8 cellular contexts compared by ENCODE assay signal in the genomic region with DNA sequence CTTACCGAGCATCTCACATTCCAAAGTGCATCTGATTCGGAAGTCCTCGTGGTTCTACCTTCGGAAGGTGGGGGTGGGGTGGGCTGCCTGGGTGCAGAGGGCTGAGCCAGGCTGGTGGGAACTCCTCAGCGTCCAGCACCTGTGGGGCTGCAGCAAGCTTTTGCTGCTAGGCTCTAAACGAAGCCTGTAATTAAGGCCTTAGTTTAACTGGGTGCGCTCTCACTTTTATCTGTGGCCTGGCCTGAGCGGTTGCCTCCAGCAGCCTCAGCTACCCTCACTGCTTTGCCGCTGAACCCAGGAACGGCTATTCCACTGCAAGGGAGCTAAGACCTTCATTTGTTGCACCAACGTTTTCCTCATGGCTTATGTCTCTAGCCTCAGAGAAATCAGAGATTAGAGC. TPM values are rescaled to one million over a fixed set of nuclear protein-coding genes. Genes with fewer than 3 reads are reported as not detected.
DNase-seq lines count a peak whose midpoint lies in the region; ATAC-seq and TF ChIP-seq lines count a peak whose summit lies in the region.

No MANE protein-coding gene starts in this region.

- peak overlapping the region; percentile 60 for H3K9ac ChIP-seq in Loucy (ENCODE audit: low read depth, low read length, poor library complexity, severe bottlenecking)

- no peaks in the 10 kb centered on the region for H3K9me2 ChIP-seq in Loucy (replicated peaks; ENCODE audit: low read depth, low read length)

- no peaks in the 10 kb centered on the region for H3K36me3 Mint-ChIP-seq in naive thymus-derived CD4-positive, alpha-beta T cell

- ATAC-seq in naive thymus-derived CD4-positive, alpha-beta T cell: no peak

- no peaks in the 10 kb centered on the region for H4K20me1 ChIP-seq in Loucy (ENCODE audit: insufficient read depth, low read length, poor library complexity, severe bottlenecking)

- intact Hi-C loops in naive thymus-derived CD4-positive, alpha-beta T cell (cut with micrococcal nuclease): loop anchor here (1.0 kb wide), 3 partner anchors 318 to 1087 kb away; no protein-coding TSS in a partner anchor

- no peaks in the 10 kb centered on the region for H3K36me3 ChIP-seq in ACC112 (ENCODE audit: insufficient read depth, low read length)
- H3K36me3 ChIP-seq in Loucy (ENCODE audit: insufficient read depth, low read length): no peaks in the 10 kb centered on the region
- no peaks in the 10 kb centered on the region for H3K36me3 ChIP-seq in naive thymus-derived CD4-positive, alpha-beta T cell (ENCODE audit: control insufficient read depth in 2 of 3, insufficient read depth in 3 of 3, low read length in 3 of 3)

- peaks cover 3 to 10% (median 8%) of the 10 kb centered on the region in 5 donors for H3K27me3 Mint-ChIP-seq in naive thymus-derived CD4-positive, alpha-beta T cell

- H3K27ac ChIP-seq in ACC112 (ENCODE audit: low read depth, low read length): no peak overlapping the region
- H3K27ac ChIP-seq in coronary artery: peak overlapping the region; percentile 72 to 84
- H3K27ac ChIP-seq in naive thymus-derived CD4-positive, alpha-beta T cell (ENCODE audit: low read depth, low read length): no peak overlapping the region

- DNase-seq in coronary artery (ENCODE audit: low spot score) (peak; percentile 47), COLO668 (lab: John Stamatoyannopoulos, UW; ENCODE audit: unreplicated experiment) (no peak), NCI-H510A treated with DMSO at 0.1 percent for 48 hours (lab: John Stamatoyannopoulos, UW) (no peak), HUDEP-2 (lab: John Stamatoyannopoulos, UW; ENCODE audit: unreplicated experiment in 76 of 76) (no peak)
- DNase-seq in naive thymus-derived CD4-positive, alpha-beta T cell: no peak
- DNase-seq in stimulated activated naive CD4-positive, alpha-beta T cell (lab: John Stamatoyannopoulos, UW): no peak

- H3K4me2 ChIP-seq in Loucy (ENCODE audit: low read depth, low read length, poor library complexity, severe bottlenecking): peak overlapping the region; percentile 88

- no peaks in the 10 kb centered on the region for H3K9me3 Mint-ChIP-seq in naive thymus-derived CD4-positive, alpha-beta T cell

- TF ChIP-seq CTCF in Loucy (conservative IDR thresholded peaks at IDR 0.05; ENCODE audit: low read length): no peak
- TF ChIP-seq CTCF in coronary artery (IDR thresholded peaks at IDR 0.05): no peak

- H3F3A ChIP-seq in Loucy (ENCODE audit: low read depth): no peaks in the 10 kb centered on the region

- H3K27ac Mint-ChIP-seq in naive thymus-derived CD4-positive, alpha-beta T cell: no peak overlapping the region

- H3K4me1 ChIP-seq in ACC112 (ENCODE audit: control insufficient read depth, insufficient read depth, low read length, unreplicated experiment) (peaks cover 6% of the 10 kb centered on the region), Loucy (ENCODE audit: insufficient read depth, low read length, poor library complexity, severe bottlenecking) (no peaks in the 10 kb centered on the region)
- no peaks in the 10 kb centered on the region for H3K4me1 ChIP-seq in naive thymus-derived CD4-positive, alpha-beta T cell (ENCODE audit: control insufficient read depth in 2 of 2, insufficient read depth in 2 of 2, low read length in 2 of 2)

- H3K4me3 ChIP-seq in ACC112 (ENCODE audit: low read depth, low read length) (peak overlapping the region; percentile 80), Loucy (ENCODE audit: low read length, poor library complexity, severe bottlenecking) (peak overlapping the region; percentile 72), coronary artery (peak overlapping the region; percentile 81)
- H3K4me3 ChIP-seq in naive thymus-derived CD4-positive, alpha-beta T cell (ENCODE audit: low read length): peak overlapping the region; percentile 58

- CTCF ChIA-PET in naive thymus-derived CD4-positive, alpha-beta T cell (lab: Charles Lee): interaction anchor here (0.7 to 10.3 kb wide), 8 partner anchors 9 to 1086 kb away, joined by 3 to 95 read pairs (median 3); no protein-coding TSS in a partner anchor

- peak overlapping the region in 9 of 10 donors; percentile 40 to 69 (median 56) for H3K4me3 Mint-ChIP-seq in naive thymus-derived CD4-positive, alpha-beta T cell

- no peaks in the 10 kb centered on the region for H3K9me3 ChIP-seq in Loucy (ENCODE audit: insufficient read depth, low read depth, low read length)
- no peaks in the 10 kb centered on the region for H3K9me3 ChIP-seq in naive thymus-derived CD4-positive, alpha-beta T cell (ENCODE audit: control insufficient read depth in 2 of 3, low read length in 3 of 3)

- H2AFZ ChIP-seq in ACC112 (ENCODE audit: low read length, unreplicated experiment): peak overlapping the region; percentile 54
- peak overlapping the region; percentile 85 for H2AFZ ChIP-seq in Loucy (ENCODE audit: low read length)

- H3K79me2 ChIP-seq in ACC112 (ENCODE audit: control insufficient read depth, insufficient read depth, low read length, unreplicated experiment) (no peaks in the 10 kb centered on the region), Loucy (ENCODE audit: insufficient read depth, low read length) (no peaks in the 10 kb centered on the region)

- no peaks in the 10 kb centered on the region for H3K4me1 Mint-ChIP-seq in naive thymus-derived CD4-positive, alpha-beta T cell

- H3K27me3 ChIP-seq in ACC112 (ENCODE audit: insufficient read depth, low read length) (no peaks in the 10 kb centered on the region), Loucy (ENCODE audit: insufficient read depth, low read length, poor library complexity, severe bottlenecking) (no peaks in the 10 kb centered on the region)
- H3K27me3 ChIP-seq in naive thymus-derived CD4-positive, alpha-beta T cell (ENCODE audit: control insufficient read depth in 2 of 2, insufficient read depth in 2 of 2, low read length in 2 of 2): no peaks in the 10 kb centered on the region

- POLR2A ChIA-PET in naive thymus-derived CD4-positive, alpha-beta T cell (lab: Charles Lee): no interaction called here

RNA-seq across cellular contexts. Expression of a gene that starts 48.4 kb away (rescaled TPM):
- total RNA-seq in naive thymus-derived CD4-positive, alpha-beta T cell: under 1 TPM in 1 of 5 experiments, not detected in 4; 0.15 TPM
- polyA plus RNA-seq in naive thymus-derived CD4-positive, alpha-beta T cell: under 1 TPM in 1 of 2 donors, not detected in 1; 0.15 TPM

Comparison
In these comparisons a context has a peak if more than half of its experiments do, and no peak if none do; other contexts are left out.
1. H3K27ac ChIP-seq: peak in coronary artery (2 of 2); none in ACC112 (single experiment) and naive thymus-derived CD4-positive, alpha-beta T cell (single experiment).
2. Peak in every context shown above with its lines, with median percentiles within 50 percentile points of each other: H3K4me3 ChIP-seq.